Comparison of ENCODE assay signal across 2 cellular contexts in the genomic region with DNA sequence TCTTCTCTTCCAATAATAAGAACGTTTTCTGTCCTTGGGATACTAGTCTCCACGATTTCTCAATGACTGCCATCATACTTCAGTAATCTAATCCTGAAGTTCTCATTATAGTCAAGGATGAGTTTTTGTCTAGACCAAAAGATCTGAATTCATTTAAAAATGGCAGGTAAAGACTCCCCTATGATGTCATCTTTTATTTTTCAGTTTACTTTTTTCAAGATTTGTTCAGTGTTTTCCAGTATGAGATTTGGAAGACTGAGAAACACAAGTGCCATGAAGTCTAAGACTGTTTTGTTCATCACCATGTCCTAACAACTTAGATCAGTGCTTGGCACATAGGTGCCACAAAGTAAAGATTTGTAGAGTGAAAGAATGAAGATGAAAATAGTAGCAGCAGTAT.
TF ChIP-seq lines count a peak whose summit lies in the region.

No MANE protein-coding gene starts in this region.

TF ChIP-seq in HepG2, 621 proteins besides CTCF, POLR2A, EP300 and RAD21:
- no peak for TF ChIP-seq ZNF367 (CRISPR knock-in tag; IDR thresholded peaks at IDR 0.05; ENCODE audit: borderline replicate concordance)
- TF ChIP-seq ATF7 (IDR thresholded peaks at IDR 0.05) = peak; percentile 93
- no peak for TF ChIP-seq ATF7 (CRISPR knock-in tag; IDR thresholded peaks at IDR 0.05)

TF ChIP-seq in HEK293, 187 proteins besides CTCF, POLR2A, EP300 and RAD21:
- TF ChIP-seq ZNF501 (tag by site-specific recombination; IDR thresholded peaks at IDR 0.05) (no peak), ZNF391 (tag by site-specific recombination; IDR thresholded peaks at IDR 0.05; ENCODE audit: borderline replicate concordance, low read depth) (no peak)
- TF ChIP-seq, protein P1, sequence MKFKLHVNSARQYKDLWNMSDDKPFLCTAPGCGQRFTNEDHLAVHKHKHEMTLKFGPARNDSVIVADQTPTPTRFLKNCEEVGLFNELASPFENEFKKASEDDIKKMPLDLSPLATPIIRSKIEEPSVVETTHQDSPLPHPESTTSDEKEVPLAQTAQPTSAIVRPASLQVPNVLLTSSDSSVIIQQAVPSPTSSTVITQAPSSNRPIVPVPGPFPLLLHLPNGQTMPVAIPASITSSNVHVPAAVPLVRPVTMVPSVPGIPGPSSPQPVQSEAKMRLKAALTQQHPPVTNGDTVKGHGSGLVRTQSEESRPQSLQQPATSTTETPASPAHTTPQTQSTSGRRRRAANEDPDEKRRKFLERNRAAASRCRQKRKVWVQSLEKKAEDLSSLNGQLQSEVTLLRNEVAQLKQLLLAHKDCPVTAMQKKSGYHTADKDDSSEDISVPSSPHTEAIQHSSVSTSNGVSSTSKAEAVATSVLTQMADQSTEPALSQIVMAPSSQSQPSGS (tag by site-specific recombination; IDR thresholded peaks at IDR 0.05; ENCODE audit: low read depth) = peak; percentile 42; the same call in 1 of the 2 replicates
- TF ChIP-seq, protein P2, sequence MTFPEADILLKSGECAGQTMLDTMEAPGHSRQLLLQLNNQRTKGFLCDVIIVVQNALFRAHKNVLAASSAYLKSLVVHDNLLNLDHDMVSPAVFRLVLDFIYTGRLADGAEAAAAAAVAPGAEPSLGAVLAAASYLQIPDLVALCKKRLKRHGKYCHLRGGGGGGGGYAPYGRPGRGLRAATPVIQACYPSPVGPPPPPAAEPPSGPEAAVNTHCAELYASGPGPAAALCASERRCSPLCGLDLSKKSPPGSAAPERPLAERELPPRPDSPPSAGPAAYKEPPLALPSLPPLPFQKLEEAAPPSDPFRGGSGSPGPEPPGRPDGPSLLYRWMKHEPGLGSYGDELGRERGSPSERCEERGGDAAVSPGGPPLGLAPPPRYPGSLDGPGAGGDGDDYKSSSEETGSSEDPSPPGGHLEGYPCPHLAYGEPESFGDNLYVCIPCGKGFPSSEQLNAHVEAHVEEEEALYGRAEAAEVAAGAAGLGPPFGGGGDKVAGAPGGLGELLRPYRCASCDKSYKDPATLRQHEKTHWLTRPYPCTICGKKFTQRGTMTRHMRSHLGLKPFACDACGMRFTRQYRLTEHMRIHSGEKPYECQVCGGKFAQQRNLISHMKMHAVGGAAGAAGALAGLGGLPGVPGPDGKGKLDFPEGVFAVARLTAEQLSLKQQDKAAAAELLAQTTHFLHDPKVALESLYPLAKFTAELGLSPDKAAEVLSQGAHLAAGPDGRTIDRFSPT (tag by site-specific recombination; IDR thresholded peaks at IDR 0.05) = no peak
